ENCODE assay signal across 32 cellular contexts in genomic region chr10:31605426-31605825, GRCh38.
"Had no signal": no experiment of that assay in that cellular context is flagged by ENCODE, and none has a peak within 500 bp of the region (broad histone marks: within the 10 kb centered on the region; RNA-seq: fewer than 3 reads in every experiment).

No MANE protein-coding gene starts in this region.

- H2AFZ ChIP-seq: PC-9 had no signal

- H3K9me3 ChIP-seq: SJCRH30 had no signal

- H3K36me3 ChIP-seq: brain microvascular endothelial cell, SJCRH30, WERI-Rb-1 had no signal

- DNase-seq: activated CD4-positive, alpha-beta memory T cell treated with anti-CD3 and anti-CD28 coated beads, Interleukin-2, amount 10 ng/mL, durations not matched to agents 7 days and 5 days; activated CD4-positive, alpha-beta T cell treated with anti-CD3 and anti-CD28 coated beads for 1 hour; activated CD4-positive, alpha-beta T cell treated with anti-CD3 and anti-CD28 coated beads for 48 hours; activated CD4-positive, CD25-positive, alpha-beta regulatory T cell; activated CD8-positive, alpha-beta memory T cell treated with anti-CD3 and anti-CD28 coated beads for 24 hours; activated CD8-positive, alpha-beta memory T cell treated with anti-CD3 and anti-CD28 coated beads, Interleukin-2, amount 10 ng/mL, durations not matched to agents 7 days and 5 days; activated effector memory CD4-positive, alpha-beta T cell treated with anti-CD3 and anti-CD28 coated beads, Interleukin-2, amount 50 U/mL, for 16 hours; activated naive CD4-positive, alpha-beta T cell; activated naive CD4-positive, alpha-beta T cell treated with anti-CD3 and anti-CD28 coated beads, Interleukin-2, amount 50 U/mL, for 16 hours; activated naive CD8-positive, alpha-beta T cell treated with anti-CD3 and anti-CD28 coated beads for 36 hours; activated T-cell treated with anti-CD3 and anti-CD28 coated beads, Interleukin-2, amount 50 U/mL, for 1 hour; activated T-cell treated with anti-CD3 and anti-CD28 coated beads, Interleukin-2, amount 50 U/mL, for 72 hours; amniotic stem cell; aorta; brain microvascular endothelial cell; central memory CD4-positive, alpha-beta T cell; Kasumi-1; KBM-7; MM.1S; NCI-H1092; NCI-H1436 treated with DMSO at 0.1 percent for 48 hours; NCI-H1694 treated with DMSO at 0.1 percent for 48 hours; NCI-H2029; NCI-H345; NCI-H524 treated with DMSO at 0.1 percent for 48 hours; PC-9; SHP77; SJCRH30; T1000; WERI-Rb-1 had no signal

- H3K27ac ChIP-seq: brain microvascular endothelial cell, PC-9, SK-N-MC, WERI-Rb-1 had no signal

- H3K4me3 ChIP-seq: PC-9, SJCRH30, SK-N-MC had no signal

- ATAC-seq: activated CD8-positive, alpha-beta memory T cell treated with anti-CD3 and anti-CD28 coated beads, Interleukin-2, amount 10 ng/mL, durations not matched to agents 7 days and 5 days; activated T-cell treated with anti-CD3 and anti-CD28 coated beads, Interleukin-2, amount 50 U/mL, for 72 hours; activated T-helper 17 cell treated with anti-CD3 and anti-CD28 coated beads, Interleukin-2, amount 50 U/mL, for 72 hours had no signal

- H3K4me2 ChIP-seq: PC-9 had no signal

- H3K27me3 ChIP-seq: brain microvascular endothelial cell, SJCRH30 had no signal
